ENCODE assay signal across 9 cellular contexts in the genomic region with DNA sequence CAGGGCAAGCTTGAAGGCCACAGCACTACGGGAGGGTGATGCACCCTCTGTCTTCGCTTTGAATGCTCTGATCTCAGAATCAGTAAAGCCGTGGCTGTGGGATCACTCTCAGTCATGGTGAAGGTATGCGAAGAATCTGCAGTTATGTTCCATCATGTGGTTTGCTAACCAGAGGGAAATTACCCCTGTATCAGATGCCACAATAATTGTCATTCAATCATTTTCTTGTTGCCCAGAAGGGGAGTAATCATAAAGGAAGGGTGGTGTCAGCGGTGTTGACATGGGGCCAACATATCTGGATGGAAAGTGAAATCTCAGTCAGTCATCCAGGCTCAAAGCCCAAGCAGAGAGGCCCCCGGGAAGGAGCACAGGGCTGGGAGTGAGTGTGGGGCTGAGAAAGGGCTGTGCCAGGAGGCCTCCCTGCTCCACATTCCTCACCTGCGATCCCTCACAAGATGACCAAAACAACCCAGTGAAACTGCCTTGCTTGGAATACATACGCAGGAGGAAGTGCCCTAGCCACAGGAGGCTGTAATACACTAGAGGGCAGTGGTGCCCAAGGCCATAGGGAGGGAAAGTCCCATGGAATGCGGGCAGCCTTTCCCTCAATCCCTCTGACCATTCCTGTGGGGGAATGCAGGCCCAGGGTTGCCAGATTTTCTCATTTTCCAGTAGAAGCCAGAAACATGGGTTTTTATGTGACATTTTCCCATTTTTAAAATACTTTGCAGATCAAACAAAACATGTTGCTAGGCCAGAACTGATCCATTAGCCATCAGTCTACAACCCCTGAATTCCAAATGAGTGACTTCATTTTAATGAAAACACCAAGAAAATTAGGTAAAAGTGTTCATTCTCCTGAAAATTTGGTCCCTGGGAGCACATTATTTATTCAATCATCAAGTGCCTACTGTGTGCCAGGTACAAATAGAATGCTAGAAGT.
DNase-seq lines count a peak whose midpoint lies in the region; ATAC-seq and TF ChIP-seq lines count a peak whose summit lies in the region.
"Had no signal": no experiment of that assay in that cellular context is flagged by ENCODE, and none has a peak within 500 bp of the region (broad histone marks: within the 10 kb centered on the region; RNA-seq: fewer than 3 reads in every experiment).

No MANE protein-coding gene starts in this region.

- no peaks in the 10 kb centered on the region for H3K9me3 Mint-ChIP-seq in CD4-positive, alpha-beta T cell
- H3K9me3 Mint-ChIP-seq: dendritic cell treated with granulocyte-macrophage colony-stimulating factor and Interleukin-4, amounts not matched to agents 40 ng/mL and 50 ng/mL, for 4 days had no signal

- H3K27ac Mint-ChIP-seq in CD4-positive, alpha-beta T cell = no peak overlapping the region
- H3K27ac Mint-ChIP-seq: dendritic cell treated with granulocyte-macrophage colony-stimulating factor and Interleukin-4, amounts not matched to agents 40 ng/mL and 50 ng/mL, for 4 days had no signal

- no peaks in the 10 kb centered on the region for H3K9me3 ChIP-seq in breast epithelium
- H3K9me3 ChIP-seq in CD4-positive, alpha-beta T cell (ENCODE audit: control insufficient read depth, low read length) = no peaks in the 10 kb centered on the region

- no peaks in the 10 kb centered on the region for H3K4me1 ChIP-seq in breast epithelium

- POLR2A ChIA-PET in CD4-positive, alpha-beta T cell (lab: Charles Lee) = no interaction called here

- H3K27me3 ChIP-seq in breast epithelium = no peaks in the 10 kb centered on the region
- no peaks in the 10 kb centered on the region for H3K27me3 ChIP-seq in CD4-positive, alpha-beta T cell (ENCODE audit: control insufficient read depth, insufficient read depth, low read length)

- no peak overlapping the region for H3K4me3 Mint-ChIP-seq in CD4-positive, alpha-beta T cell
- H3K4me3 Mint-ChIP-seq: dendritic cell treated with granulocyte-macrophage colony-stimulating factor and Interleukin-4, amounts not matched to agents 40 ng/mL and 50 ng/mL, for 4 days had no signal

- intact Hi-C loops in breast epithelium (cut with DNase I; ENCODE audit: low total_unique reads) = no loop called here
- intact Hi-C loops in CD4-positive, alpha-beta T cell (cut with DNase I, micrococcal nuclease) = no loop called here

- no peaks in the 10 kb centered on the region for H3K36me3 ChIP-seq in breast epithelium

- CTCF ChIA-PET in CD4-positive, alpha-beta T cell (lab: Charles Lee) = no interaction called here

- H3K27ac ChIP-seq in breast epithelium = peak overlapping the region; percentile 77 to 81
- H3K27ac ChIP-seq in CD4-positive, alpha-beta T cell (ENCODE audit: low read depth, low read length) = no peak overlapping the region

- no peaks in the 10 kb centered on the region for H3K36me3 Mint-ChIP-seq in CD4-positive, alpha-beta T cell (ENCODE audit: low read depth)

- peaks cover 4% of the 10 kb centered on the region for H3K27me3 Mint-ChIP-seq in CD4-positive, alpha-beta T cell

- DNase-seq in NCI-H748 (lab: John Stamatoyannopoulos, UW; ENCODE audit: unreplicated experiment) (peak; percentile 44), NCI-H748 treated with DMSO at 0.1 percent for 48 hours (lab: John Stamatoyannopoulos, UW) (no peak), breast epithelium (ENCODE audit: low spot score in 2 of 2) (peak; percentile 52 to 72), left kidney (ENCODE audit: low read depth, low spot score) (peak; percentile 71)
- DNase-seq in Jurkat, Clone E6-1 (ENCODE audit: low read depth, low spot score) = peak; percentile 77
- DNase-seq in CD4-positive, alpha-beta T cell = no peak

- no peaks in the 10 kb centered on the region for H3K4me1 Mint-ChIP-seq in CD4-positive, alpha-beta T cell (ENCODE audit: low read depth)

- no peak for ATAC-seq in CD4-positive, alpha-beta T cell (ENCODE audit: poor library complexity)
- ATAC-seq in HG03342 (IDR thresholded peaks at IDR 0.05; ENCODE audit: unreplicated experiment) (no peak), HG02610 (IDR thresholded peaks at IDR 0.05; ENCODE audit: unreplicated experiment) (no peak)

- no peak for TF ChIP-seq POLR2A in breast epithelium (IDR thresholded peaks at IDR 0.05)

- peak in 2 of 3 donors; percentile 15 to 38 for TF ChIP-seq CTCF in breast epithelium (IDR thresholded peaks at IDR 0.05)
- no peak for TF ChIP-seq CTCF in CD4-positive, alpha-beta T cell (IDR thresholded peaks at IDR 0.05)

- H3K4me3 ChIP-seq in Jurkat, Clone E6-1 (ENCODE audit: low read length) = no peak overlapping the region; the same call in 1 of the 2 replicates
- peak overlapping the region in 1 of 3 donors; percentile 23 for H3K4me3 ChIP-seq in breast epithelium

Comparison
In these comparisons a context has a peak if more than half of its experiments do, and no peak if none do; other contexts are left out.
1. DNase-seq: peak in NCI-H748 (single experiment), Jurkat, Clone E6-1 (single experiment), breast epithelium (2 of 2) and left kidney (single experiment); none in NCI-H748 treated with DMSO at 0.1 percent for 48 hours (single experiment) and CD4-positive, alpha-beta T cell (0 of 10).